37 cellular contexts compared by ENCODE assay signal in the genomic region with DNA sequence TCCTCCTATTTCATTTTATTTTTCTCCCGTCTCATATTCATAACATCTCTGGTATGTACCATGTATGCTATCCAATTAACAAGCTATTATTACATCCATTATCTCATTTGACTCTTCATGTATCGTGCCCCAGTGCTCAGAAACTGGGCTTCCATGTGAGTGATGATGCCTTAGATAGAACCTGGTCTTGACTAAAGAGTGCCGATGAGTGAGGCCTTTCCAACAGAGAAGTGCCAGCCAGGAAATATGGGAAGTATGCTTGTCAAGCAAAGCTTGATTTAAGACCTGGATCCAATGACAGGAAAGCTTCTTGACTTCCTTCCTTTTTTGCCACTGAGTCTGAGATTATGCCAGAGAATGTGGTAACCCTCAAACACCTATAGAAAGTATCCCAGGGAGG.
"Had no signal": no experiment of that assay in that cellular context is flagged by ENCODE, and none has a peak within 500 bp of the region (broad histone marks: within the 10 kb centered on the region; RNA-seq: fewer than 3 reads in every experiment).

No MANE protein-coding gene starts in this region.

- H3K27me3 Mint-ChIP-seq: activated CD4-positive, alpha-beta memory T cell treated with anti-CD3 and anti-CD28 coated beads, Interleukin-2, amount 10 ng/mL, durations not matched to agents 7 days and 5 days; activated CD4-positive, alpha-beta T cell treated with anti-CD3 and anti-CD28 coated beads for 36 hours; activated CD4-positive, alpha-beta T cell treated with anti-CD3 and anti-CD28 coated beads, Interleukin-2, amount 10 ng/mL, durations not matched to agents 7 days and 5 days; activated CD8-positive, alpha-beta memory T cell treated with anti-CD3 and anti-CD28 coated beads, Interleukin-2, amount 10 ng/mL, durations not matched to agents 7 days and 5 days; activated naive CD4-positive, alpha-beta T cell treated with anti-CD3 and anti-CD28 coated beads, Interleukin-2, amount 10 ng/mL, durations not matched to agents 7 days and 5 days; activated naive CD4-positive, alpha-beta T cell treated with anti-CD3 and anti-CD28 coated beads, Interleukin-2, amount 50 U/mL, for 24 hours; activated naive CD8-positive, alpha-beta T cell; activated naive CD8-positive, alpha-beta T cell treated with anti-CD3 and anti-CD28 coated beads, Interleukin-2, amount 10 ng/mL, durations not matched to agents 7 days and 5 days; activated naive CD8-positive, alpha-beta T cell treated with anti-CD3 and anti-CD28 coated beads, Interleukin-2, amount 50 U/mL, for 24 hours had no signal

- H3K9me3 Mint-ChIP-seq: activated CD4-positive, alpha-beta memory T cell treated with anti-CD3 and anti-CD28 coated beads, Interleukin-2, amount 10 ng/mL, durations not matched to agents 7 days and 5 days; activated CD4-positive, alpha-beta T cell treated with anti-CD3 and anti-CD28 coated beads, Interleukin-2, amount 10 ng/mL, durations not matched to agents 7 days and 5 days; activated naive CD4-positive, alpha-beta T cell treated with anti-CD3 and anti-CD28 coated beads, Interleukin-2, amount 10 ng/mL, durations not matched to agents 7 days and 5 days; activated naive CD4-positive, alpha-beta T cell treated with anti-CD3 and anti-CD28 coated beads, Interleukin-2, amount 50 U/mL, for 24 hours; activated naive CD8-positive, alpha-beta T cell treated with anti-CD3 and anti-CD28 coated beads, Interleukin-2, amount 10 ng/mL, durations not matched to agents 7 days and 5 days; activated naive CD8-positive, alpha-beta T cell treated with anti-CD3 and anti-CD28 coated beads, Interleukin-2, amount 50 U/mL, for 24 hours; activated T-cell treated with anti-CD3 and anti-CD28 coated beads, Interleukin-2, amount 50 U/mL, for 24 hours; activated T-helper 2 cell treated with anti-CD3 and anti-CD28 coated beads, Interferon-gamma antibody, Interleukin-2, Interleukin-4, amounts not matched to agents 10 μg/mL and 5 μg/mL and 100 μg/mL, durations not matched to agents 14 hours and 24 hours and 36 hours; T-helper 1 cell treated with Interleukin-12 subunit alpha and Interleukin-12 subunit beta and Interleukin-4 antibody, amounts not matched to agents 30 μg/mL and 1 μg/mL, for 36 hours; T-helper 2 cell treated with Interferon-gamma antibody and Interleukin-4, amounts not matched to agents 5 μg/mL and 100 μg/mL, for 36 hours; WTC11 had no signal

- H3K27ac ChIP-seq: ascending aorta, body of pancreas, brain microvascular endothelial cell, breast epithelium, WERI-Rb-1 had no signal

- H3K36me3 Mint-ChIP-seq: activated CD8-positive, alpha-beta memory T cell treated with anti-CD3 and anti-CD28 coated beads, Interleukin-2, amount 10 ng/mL, durations not matched to agents 7 days and 5 days; activated naive CD4-positive, alpha-beta T cell treated with anti-CD3 and anti-CD28 coated beads, Interleukin-2, amount 10 ng/mL, durations not matched to agents 7 days and 5 days; activated naive CD4-positive, alpha-beta T cell treated with anti-CD3 and anti-CD28 coated beads, Interleukin-2, amount 50 U/mL, for 24 hours; activated naive CD8-positive, alpha-beta T cell; activated naive CD8-positive, alpha-beta T cell treated with anti-CD3 and anti-CD28 coated beads, Interleukin-2, amount 10 ng/mL, durations not matched to agents 7 days and 5 days; WTC11 had no signal

- H3K4me1 ChIP-seq: ascending aorta, body of pancreas, breast epithelium had no signal

- H3K9me3 ChIP-seq: ascending aorta, body of pancreas, breast epithelium had no signal

- H3K27ac Mint-ChIP-seq: activated CD4-positive, alpha-beta memory T cell treated with anti-CD3 and anti-CD28 coated beads, Interleukin-2, amount 10 ng/mL, durations not matched to agents 7 days and 5 days; activated CD4-positive, alpha-beta T cell treated with anti-CD3 and anti-CD28 coated beads for 36 hours; activated CD4-positive, alpha-beta T cell treated with anti-CD3 and anti-CD28 coated beads, Interleukin-2, amount 10 ng/mL, durations not matched to agents 7 days and 5 days; activated CD8-positive, alpha-beta memory T cell treated with anti-CD3 and anti-CD28 coated beads, Interleukin-2, amount 10 ng/mL, durations not matched to agents 7 days and 5 days; activated CD8-positive, alpha-beta T cell treated with anti-CD3 and anti-CD28 coated beads, Interleukin-2, amount 10 ng/mL, durations not matched to agents 7 days and 5 days; activated naive CD4-positive, alpha-beta T cell treated with anti-CD3 and anti-CD28 coated beads, Interleukin-2, amount 10 ng/mL, durations not matched to agents 7 days and 5 days; activated naive CD4-positive, alpha-beta T cell treated with anti-CD3 and anti-CD28 coated beads, Interleukin-2, amount 50 U/mL, for 24 hours; activated naive CD8-positive, alpha-beta T cell; activated naive CD8-positive, alpha-beta T cell treated with anti-CD3 and anti-CD28 coated beads, Interleukin-2, amount 10 ng/mL, durations not matched to agents 7 days and 5 days; activated naive CD8-positive, alpha-beta T cell treated with anti-CD3 and anti-CD28 coated beads, Interleukin-2, amount 50 U/mL, for 24 hours; activated T-cell treated with anti-CD3 and anti-CD28 coated beads, Interleukin-2, amount 50 U/mL, for 24 hours; activated T-helper 2 cell treated with anti-CD3 and anti-CD28 coated beads, Interferon-gamma antibody, Interleukin-2, Interleukin-4, amounts not matched to agents 10 μg/mL and 5 μg/mL and 100 μg/mL, durations not matched to agents 14 hours and 24 hours and 36 hours; T-helper 1 cell treated with Interleukin-12 subunit alpha and Interleukin-12 subunit beta and Interleukin-4 antibody, amounts not matched to agents 30 μg/mL and 1 μg/mL, for 36 hours; T-helper 2 cell treated with Interferon-gamma antibody and Interleukin-4, amounts not matched to agents 5 μg/mL and 100 μg/mL, for 36 hours; WTC11 had no signal

- DNase-seq: activated CD4-positive, alpha-beta memory T cell treated with anti-CD3 and anti-CD28 coated beads, Interleukin-2, amount 10 ng/mL, durations not matched to agents 7 days and 5 days; activated CD4-positive, alpha-beta T cell treated with anti-CD3 and anti-CD28 coated beads for 1 hour; activated CD4-positive, alpha-beta T cell treated with anti-CD3 and anti-CD28 coated beads for 36 hours; activated CD4-positive, alpha-beta T cell treated with anti-CD3 and anti-CD28 coated beads for 48 hours; activated CD4-positive, alpha-beta T cell treated with anti-CD3 and anti-CD28 coated beads, Interleukin-2, amount 10 ng/mL, durations not matched to agents 7 days and 5 days; activated CD4-positive, alpha-beta T cell treated with anti-CD3 and anti-CD28 coated beads, Interleukin-2, amount 50 U/mL, for 48 hours; activated CD4-positive, CD25-positive, alpha-beta regulatory T cell; activated CD8-positive, alpha-beta memory T cell treated with anti-CD3 and anti-CD28 coated beads for 24 hours; activated CD8-positive, alpha-beta memory T cell treated with anti-CD3 and anti-CD28 coated beads, Interleukin-2, amount 10 ng/mL, durations not matched to agents 7 days and 5 days; activated CD8-positive, alpha-beta memory T cell treated with anti-CD3 and anti-CD28 coated beads, Interleukin-2, amount 50 U/mL, for 48 hours; activated CD8-positive, alpha-beta T cell treated with anti-CD3 and anti-CD28 coated beads, Interleukin-2, amount 10 ng/mL, durations not matched to agents 7 days and 5 days; activated effector memory CD4-positive, alpha-beta T cell treated with Interleukin-2 at 50 U/mL for 16 hours; activated gamma-delta T cell; activated naive CD4-positive, alpha-beta T cell treated with anti-CD3 and anti-CD28 coated beads, Interleukin-2, amount 10 ng/mL, durations not matched to agents 7 days and 5 days; activated naive CD4-positive, alpha-beta T cell treated with Interleukin-2 at 50 U/mL for 16 hours; activated naive CD8-positive, alpha-beta T cell treated with anti-CD3 and anti-CD28 coated beads, Interleukin-2, amount 10 ng/mL, durations not matched to agents 7 days and 5 days; activated naive CD8-positive, alpha-beta T cell treated with anti-CD3 and anti-CD28 coated beads, Interleukin-2, amount 50 U/mL, for 24 hours; activated T-cell treated with anti-CD3 and anti-CD28 coated beads, Interleukin-2, amount 50 U/mL, for 24 hours; activated T-cell treated with anti-CD3 and anti-CD28 coated beads, Interleukin-2, amount 50 U/mL, for 48 hours; amygdala; anterior cingulate cortex; body of pancreas; brain microvascular endothelial cell; central memory CD4-positive, alpha-beta T cell; T-helper 1 cell; T-helper 2 cell; T-helper 9 cell; WERI-Rb-1 had no signal

- H3K36me3 ChIP-seq: ascending aorta, brain microvascular endothelial cell, breast epithelium, WERI-Rb-1 had no signal

- H3K27me3 ChIP-seq: ascending aorta, body of pancreas, brain microvascular endothelial cell had no signal

- H3K4me1 Mint-ChIP-seq: activated CD4-positive, alpha-beta memory T cell treated with anti-CD3 and anti-CD28 coated beads, Interleukin-2, amount 10 ng/mL, durations not matched to agents 7 days and 5 days; activated CD4-positive, alpha-beta T cell treated with anti-CD3 and anti-CD28 coated beads for 36 hours; activated CD4-positive, alpha-beta T cell treated with anti-CD3 and anti-CD28 coated beads, Interleukin-2, amount 10 ng/mL, durations not matched to agents 7 days and 5 days; activated CD8-positive, alpha-beta memory T cell treated with anti-CD3 and anti-CD28 coated beads, Interleukin-2, amount 10 ng/mL, durations not matched to agents 7 days and 5 days; activated naive CD4-positive, alpha-beta T cell treated with anti-CD3 and anti-CD28 coated beads, Interleukin-2, amount 10 ng/mL, durations not matched to agents 7 days and 5 days; activated naive CD4-positive, alpha-beta T cell treated with anti-CD3 and anti-CD28 coated beads, Interleukin-2, amount 50 U/mL, for 24 hours; activated naive CD8-positive, alpha-beta T cell treated with anti-CD3 and anti-CD28 coated beads, Interleukin-2, amount 10 ng/mL, durations not matched to agents 7 days and 5 days; activated naive CD8-positive, alpha-beta T cell treated with anti-CD3 and anti-CD28 coated beads, Interleukin-2, amount 50 U/mL, for 24 hours had no signal

- H3K4me3 ChIP-seq: ascending aorta, body of pancreas, breast epithelium had no signal

- ATAC-seq: activated CD4-positive, alpha-beta T cell treated with anti-CD3 and anti-CD28 coated beads for 36 hours; activated CD4-positive, CD25-positive, alpha-beta regulatory T cell treated with anti-CD3 and anti-CD28 coated beads, Interleukin-2, amount 50 U/mL, for 24 hours; activated CD8-positive, alpha-beta memory T cell treated with anti-CD3 and anti-CD28 coated beads, Interleukin-2, amount 10 ng/mL, durations not matched to agents 7 days and 5 days; activated CD8-positive, alpha-beta T cell treated with anti-CD3 and anti-CD28 coated beads, Interleukin-2, amount 10 ng/mL, durations not matched to agents 7 days and 5 days; activated naive CD8-positive, alpha-beta T cell treated with anti-CD3 and anti-CD28 coated beads, Interleukin-2, amount 50 U/mL, for 24 hours; body of pancreas; WTC11 had no signal

- H3K4me3 Mint-ChIP-seq: activated CD4-positive, alpha-beta memory T cell treated with anti-CD3 and anti-CD28 coated beads, Interleukin-2, amount 10 ng/mL, durations not matched to agents 7 days and 5 days; activated CD4-positive, alpha-beta T cell treated with anti-CD3 and anti-CD28 coated beads for 36 hours; activated CD4-positive, alpha-beta T cell treated with anti-CD3 and anti-CD28 coated beads, Interleukin-2, amount 10 ng/mL, durations not matched to agents 7 days and 5 days; activated CD8-positive, alpha-beta memory T cell treated with anti-CD3 and anti-CD28 coated beads, Interleukin-2, amount 10 ng/mL, durations not matched to agents 7 days and 5 days; activated CD8-positive, alpha-beta T cell treated with anti-CD3 and anti-CD28 coated beads, Interleukin-2, amount 10 ng/mL, durations not matched to agents 7 days and 5 days; activated naive CD4-positive, alpha-beta T cell treated with anti-CD3 and anti-CD28 coated beads, Interleukin-2, amount 10 ng/mL, durations not matched to agents 7 days and 5 days; activated naive CD4-positive, alpha-beta T cell treated with anti-CD3 and anti-CD28 coated beads, Interleukin-2, amount 50 U/mL, for 24 hours; activated naive CD8-positive, alpha-beta T cell; activated naive CD8-positive, alpha-beta T cell treated with anti-CD3 and anti-CD28 coated beads, Interleukin-2, amount 10 ng/mL, durations not matched to agents 7 days and 5 days; activated naive CD8-positive, alpha-beta T cell treated with anti-CD3 and anti-CD28 coated beads, Interleukin-2, amount 50 U/mL, for 24 hours; activated T-cell treated with anti-CD3 and anti-CD28 coated beads, Interleukin-2, amount 50 U/mL, for 24 hours; T-helper 1 cell treated with Interleukin-12 subunit alpha and Interleukin-12 subunit beta and Interleukin-4 antibody, amounts not matched to agents 30 μg/mL and 1 μg/mL, for 36 hours; T-helper 2 cell treated with Interferon-gamma antibody and Interleukin-4, amounts not matched to agents 5 μg/mL and 100 μg/mL, for 36 hours; WTC11 had no signal
